Comparison of ENCODE assay signal across 11 cellular contexts in genomic region chr22:41256254-41256897, GRCh38. TPM values are rescaled to one million over a fixed set of nuclear protein-coding genes. Genes with fewer than 3 reads are reported as not detected.
DNase-seq lines count a peak whose midpoint lies in the region; ATAC-seq and TF ChIP-seq lines count a peak whose summit lies in the region.
"Had no signal": no experiment of that assay in that cellular context is flagged by ENCODE, and none has a peak within 500 bp of the region (broad histone marks: within the 10 kb centered on the region; RNA-seq: fewer than 3 reads in every experiment).

No MANE protein-coding gene starts in this region.

- peak overlapping the region; percentile 49 for H4K91ac ChIP-seq in IMR-90 (ENCODE audit: insufficient read depth, low read depth, low read length)

- H3K56ac ChIP-seq in IMR-90 (ENCODE audit: extremely low read depth, insufficient read depth, low read length) = no peak overlapping the region

- DNase-seq in AG20443 (ENCODE audit: low spot score) (peak; percentile 67), IMR-90 (peak; percentile 80), mammary epithelial cell (peak; percentile 81), lung microvascular endothelial cell (ENCODE audit: low read depth in 2 of 2) (peak; percentile 57 to 79), NCI-H446 treated with DMSO at 0.1 percent for 48 hours (lab: John Stamatoyannopoulos, UW) (no peak), retina (no peak), NCI-H524 (lab: John Stamatoyannopoulos, UW) (no peak), activated gamma-delta T cell (lab: John Stamatoyannopoulos, UW) (no peak)
- DNase-seq: stimulated activated CD4-positive, alpha-beta T cell treated with anti-CD3 and anti-CD28 coated beads, Interleukin-4, amount 100 ng/mL, for 4 hours had no signal

- no TSS peak for BruUV-seq in IMR-90 (replicated peaks; lab: Mats Ljungman, UMichigan)
- BruUV-seq in mammary epithelial cell (replicated peaks; lab: Mats Ljungman, UMichigan) = no TSS peak

- 0 out of 4 replicates have a peak overlapping the region, but pooled peaks of 1 of the 2 experiments have one; percentile 34 for H4K8ac ChIP-seq in IMR-90 (ENCODE audit: low read depth in 2 of 2, low read length in 2 of 2)

- no peak overlapping the region for H4K5ac ChIP-seq in IMR-90 (ENCODE audit: low read depth, low read length)

- WGBS in IMR-90 (ENCODE audit: extremely low coverage in 2 of 2, insufficient read length in 1 of 2), 2 experiments = 100% methylated on average over 1 of the region's 14 CpGs; no CpG with 5 or more reads in 1 of the 2 experiments
- 75% methylated on average over 7 of the region's 14 CpGs for WGBS in mammary epithelial cell (ENCODE audit: low coverage, missing lambda C conversion rate)

- H4K20me1 ChIP-seq in IMR-90 (ENCODE audit: insufficient read depth, low read length) (peaks cover 17% of the 10 kb centered on the region), mammary epithelial cell (ENCODE audit: insufficient read depth, low read length) (no peaks in the 10 kb centered on the region)

- peaks cover 70% of the 10 kb centered on the region for H3K36me3 ChIP-seq in IMR-90 (ENCODE audit: control insufficient read depth, insufficient read depth, low read length)
- H3K36me3 ChIP-seq in mammary epithelial cell (ENCODE audit: insufficient read depth, low read length) = peaks cover 54% of the 10 kb centered on the region

- H3K4me1 ChIP-seq in IMR-90 (ENCODE audit: control insufficient read depth, insufficient read depth, low read length) (peaks cover 14% of the 10 kb centered on the region), mammary epithelial cell (ENCODE audit: insufficient read depth, low read length) (peaks cover 13% of the 10 kb centered on the region)

- H3K14ac ChIP-seq in IMR-90 (replicated peaks; ENCODE audit: low read depth, low read length) = peak overlapping the region; percentile 31

- H2BK120ac ChIP-seq in IMR-90 (ENCODE audit: low read depth, low read length) = peak overlapping the region; percentile 12

- H3K18ac ChIP-seq in IMR-90 (ENCODE audit: low read depth, low read length) = no peak overlapping the region

- peaks cover 23% of the 10 kb centered on the region for H3K9me1 ChIP-seq in IMR-90 (ENCODE audit: insufficient read depth, low read length)

- peak overlapping the region; percentile 7; the same call in 1 of the 2 replicates for H2AK5ac ChIP-seq in IMR-90 (ENCODE audit: low read depth, low read length)

- H3K27me3 ChIP-seq in IMR-90 (ENCODE audit: control insufficient read depth, insufficient read depth, low read length) (no peaks in the 10 kb centered on the region), mammary epithelial cell (ENCODE audit: insufficient read depth, low read length) (no peaks in the 10 kb centered on the region)
- H3K27me3 ChIP-seq: cardiac muscle cell, neural progenitor cell had no signal

- H2BK5ac ChIP-seq in IMR-90 (ENCODE audit: low read depth, low read length, poor library complexity, severe bottlenecking) = peak overlapping the region; percentile 66

- peak; percentile 77 for ATAC-seq in IMR-90 (ENCODE audit: low read depth)

- H2AK9ac ChIP-seq in IMR-90 (replicated peaks; ENCODE audit: low read depth, low read length, poor library complexity) = peak overlapping the region; percentile 91

- H3K9me3 ChIP-seq in IMR-90 (ENCODE audit: control insufficient read depth, insufficient read depth, low read length) = no peaks in the 10 kb centered on the region
- no peaks in the 10 kb centered on the region for H3K9me3 ChIP-seq in mammary epithelial cell (replicated peaks; ENCODE audit: insufficient read depth, low read length)

- peak; percentile 31 for TF ChIP-seq CTCF in IMR-90 (conservative IDR thresholded peaks at IDR 0.05; ENCODE audit: low read depth, low read length)
- TF ChIP-seq CTCF in mammary epithelial cell (conservative IDR thresholded peaks at IDR 0.05 in 1 of 2, IDR thresholded peaks at IDR 0.05 in 1 of 2; ENCODE audit: extremely low read depth in 1 of 2, insufficient read depth in 1 of 2, low read depth in 1 of 2, low read length in 2 of 2) = peak; percentile 18 to 55

- no peak overlapping the region for H3K4me2 ChIP-seq in IMR-90 (ENCODE audit: low read depth, low read length)
- no peak overlapping the region for H3K4me2 ChIP-seq in mammary epithelial cell (ENCODE audit: insufficient read depth, low read depth, low read length)
- H3K4me2 ChIP-seq: neural progenitor cell had no signal

- dilution Hi-C loops in IMR-90 (cut with HindIII; ENCODE audit: low sequenced_read_pairs, unreplicated experiment) = no loop called here
- dilution Hi-C loops in mammary epithelial cell (cut with HindIII; ENCODE audit: low sequenced_read_pairs) = no loop called here

- peak overlapping the region; percentile 6; the same call in 1 of the 2 replicates for H3K27ac ChIP-seq in IMR-90 (ENCODE audit: insufficient read depth, low read length)
- no peak overlapping the region for H3K27ac ChIP-seq in mammary epithelial cell (ENCODE audit: insufficient read depth, low read depth, low read length)
- H3K27ac ChIP-seq: cardiac muscle cell had no signal

- H3K4ac ChIP-seq in IMR-90 (ENCODE audit: low read depth, low read length) = peak overlapping the region; percentile 73

- H3K79me1 ChIP-seq in IMR-90 (ENCODE audit: low read depth in 1 of 2, low read length in 2 of 2) = peaks cover 51 to 81% of the 10 kb centered on the region in 2 experiments

- in situ Hi-C loops in IMR-90 (cut with MboI; ENCODE audit: low sequenced_read_pairs) = no loop called here
- in situ Hi-C loops in mammary epithelial cell (cut with MboI; ENCODE audit: low sequenced_read_pairs in 2 of 2) = no loop called here

- peaks cover 45% of the 10 kb centered on the region for H3K79me2 ChIP-seq in mammary epithelial cell (ENCODE audit: insufficient read depth, low read length)

- CTCF ChIA-PET in IMR-90 (lab: Yijun Ruan, JAX) = no interaction called here
- CTCF ChIA-PET in mammary epithelial cell (lab: Charles Lee; ENCODE audit: low non-redundant PET) = no interaction called here

- H2AFZ ChIP-seq in IMR-90 (replicated peaks; ENCODE audit: low read length, poor library complexity) = peak overlapping the region; percentile 65
- H2AFZ ChIP-seq in mammary epithelial cell (ENCODE audit: low read depth, low read length) = no peak overlapping the region
- H2AFZ ChIP-seq: neural progenitor cell had no signal

- no peak overlapping the region for H3K9ac ChIP-seq in IMR-90 (ENCODE audit: low read depth, low read length)
- H3K9ac ChIP-seq in mammary epithelial cell (ENCODE audit: insufficient read depth, low read length) = no peak overlapping the region
- H3K9ac ChIP-seq: neural progenitor cell had no signal

- H3K4me3 ChIP-seq in IMR-90 (ENCODE audit: insufficient read depth, low read depth, low read length) = no peak overlapping the region
- no peak overlapping the region for H3K4me3 ChIP-seq in mammary epithelial cell (replicated peaks in 1 of 3; ENCODE audit: insufficient read depth in 1 of 3, low read depth in 2 of 3, low read length in 3 of 3)
- H3K4me3 ChIP-seq: cardiac muscle cell, neural progenitor cell had no signal

- no peak overlapping the region for H2BK20ac ChIP-seq in IMR-90 (ENCODE audit: low read depth, low read length)

- no peak overlapping the region for H2BK15ac ChIP-seq in IMR-90 (ENCODE audit: low read depth, low read length)

- TF ChIP-seq RAD21 in IMR-90 (IDR thresholded peaks at IDR 0.05; ENCODE audit: low read length) = peak; percentile 20; the same call in 1 of the 2 replicates

- TF ChIP-seq POLR2A in IMR-90 (IDR thresholded peaks at IDR 0.05; ENCODE audit: low read depth, low read length) = no peak

- intact Hi-C loops in IMR-90 (cut with micrococcal nuclease) (loop anchor here (1.0 to 5.0 kb wide), 2 partner anchors 45 to 334 kb away; partner anchors contain the start of gene ZC3H7B), mammary epithelial cell (cut with micrococcal nuclease) (loop anchor here (1.0 kb wide), 2 partner anchors 45 to 270 kb away; partner anchors contain the start of gene ZC3H7B)

- POLR2A ChIA-PET in IMR-90 (lab: Charles Lee; ENCODE audit: unreplicated experiment) = no interaction called here

- no peak overlapping the region for H3K23ac ChIP-seq in IMR-90 (ENCODE audit: low read depth, low read length)

TF ChIP-seq in IMR-90, 13 proteins besides CTCF, POLR2A, EP300 and RAD21 (continues in another document):
- TF ChIP-seq CEBPB (IDR thresholded peaks at IDR 0.05; ENCODE audit: low read depth, low read length) = peak; percentile 33; the same call in 1 of the 2 replicates

RNA-seq across cellular contexts. Expression of gene CHADL, which starts 15.6 kb away (rescaled TPM):
- total RNA-seq in IMR-90 (2012; rRNA removed) (0.18 and 0.28 TPM in 2 replicates), mammary epithelial cell (1 to 10 TPM; 1.8 to 3.3 TPM), lung microvascular endothelial cell (0.44 and 0.60 TPM in 2 replicates)
- polyA plus RNA-seq in IMR-90 (2012; rRNA removed) (0.44 and 0.53 TPM in 2 replicates), mammary epithelial cell (1.1 TPM)
- polyA plus RNA-seq in IMR-90 (2012; cell fraction: cytosol; rRNA removed) = 0.36 and 1.0 TPM in 2 replicates
- polyA plus RNA-seq in IMR-90 (2012; cell fraction: nucleus; rRNA removed; ENCODE audit: low replicate concordance) = 1.0 and 2.5 TPM in 2 replicates
- not detected for polyA minus RNA-seq in mammary epithelial cell

RNA-seq across cellular contexts. Expression of gene RANGAP1, which starts 29.6 kb away (rescaled TPM):
- total RNA-seq in IMR-90 (2012; rRNA removed) = 71.2 and 74.4 TPM in 2 replicates
- polyA plus RNA-seq in IMR-90 (2012; rRNA removed) = 148 and 165 TPM in 2 replicates
- 129 and 158 TPM in 2 replicates for polyA plus RNA-seq in IMR-90 (2012; cell fraction: cytosol; rRNA removed)
- polyA plus RNA-seq in IMR-90 (2012; cell fraction: nucleus; rRNA removed; ENCODE audit: low replicate concordance) = 168 and 358 TPM in 2 replicates
- total RNA-seq in mammary epithelial cell = 100 to 1,000 TPM in 1 of 2 donors, 10 to 100 TPM in 1; 47.8 to 127 TPM
- polyA plus RNA-seq in mammary epithelial cell = 145 TPM
- 192 TPM for polyA minus RNA-seq in mammary epithelial cell
- total RNA-seq in lung microvascular endothelial cell = 58.2 and 73.0 TPM in 2 replicates

RNA-seq across cellular contexts. Expression of gene ZC3H7B, which starts 44.9 kb away (rescaled TPM):
- total RNA-seq in IMR-90 (2012; rRNA removed) = 35.6 and 37.6 TPM in 2 replicates
- polyA plus RNA-seq in IMR-90 (2012; rRNA removed) = 72.3 and 81.6 TPM in 2 replicates
- 45.0 and 67.7 TPM in 2 replicates for polyA plus RNA-seq in IMR-90 (2012; cell fraction: cytosol; rRNA removed)
- 104 and 165 TPM in 2 replicates for polyA plus RNA-seq in IMR-90 (2012; cell fraction: nucleus; rRNA removed; ENCODE audit: low replicate concordance)
- 10 to 100 TPM; 30.0 to 62.9 TPM for total RNA-seq in mammary epithelial cell
- 26.3 TPM for polyA plus RNA-seq in mammary epithelial cell
- polyA minus RNA-seq in mammary epithelial cell = 39.8 TPM
- total RNA-seq in lung microvascular endothelial cell = 34.9 and 53.6 TPM in 2 replicates

RNA-seq across cellular contexts. Expression of gene L3MBTL2, which starts 51.3 kb away (rescaled TPM):
- total RNA-seq in IMR-90 (2012; rRNA removed) (20.8 and 25.1 TPM in 2 replicates), mammary epithelial cell (10 to 100 TPM; 21.0 to 22.2 TPM), lung microvascular endothelial cell (17.0 and 21.6 TPM in 2 replicates)
- polyA plus RNA-seq in IMR-90 (2012; rRNA removed) (20.6 and 23.2 TPM in 2 replicates), mammary epithelial cell (23.0 TPM)
- 15.5 and 19.2 TPM in 2 replicates for polyA plus RNA-seq in IMR-90 (2012; cell fraction: cytosol; rRNA removed)
- 20.6 and 31.5 TPM in 2 replicates for polyA plus RNA-seq in IMR-90 (2012; cell fraction: nucleus; rRNA removed; ENCODE audit: low replicate concordance)
- 20.1 TPM for polyA minus RNA-seq in mammary epithelial cell

Comparison
In these comparisons a context has a peak if more than half of its experiments do, and no peak if none do; other contexts are left out.
1. DNase-seq: peak in AG20443 (single experiment), IMR-90 (single experiment), mammary epithelial cell (single experiment) and lung microvascular endothelial cell (2 of 2); none in NCI-H446 treated with DMSO at 0.1 percent for 48 hours (single experiment), retina (single experiment), NCI-H524 (0 of 2) and activated gamma-delta T cell (single experiment).